In genomic region chr1:32998009-32998555, GRCh38 we compare ENCODE assay signal across 10 cellular contexts. TPM values are rescaled to one million over a fixed set of nuclear protein-coding genes. Genes with fewer than 3 reads are reported as not detected.
DNase-seq lines count a peak whose midpoint lies in the region; ATAC-seq and TF ChIP-seq lines count a peak whose summit lies in the region.
"Had no signal": no experiment of that assay in that cellular context is flagged by ENCODE, and none has a peak within 500 bp of the region (broad histone marks: within the 10 kb centered on the region; RNA-seq: fewer than 3 reads in every experiment).

No MANE protein-coding gene starts in this region.

- H4K8ac ChIP-seq in mesenchymal stem cell (ENCODE audit: low read length): peak overlapping the region; percentile 1

- H3K4me1 ChIP-seq in mesenchymal stem cell (ENCODE audit: control insufficient read depth, insufficient read depth, low read depth, low read length): peaks cover 12% of the 10 kb centered on the region

- no peak overlapping the region for H2BK120ac ChIP-seq in mesenchymal stem cell (ENCODE audit: low read depth, low read length)

- no peaks in the 10 kb centered on the region for H3K9me3 ChIP-seq in mesenchymal stem cell (ENCODE audit: control insufficient read depth, low read length)

- peak overlapping the region; percentile 28 for H4K91ac ChIP-seq in mesenchymal stem cell (ENCODE audit: low read length)

- H3K9ac ChIP-seq in mesenchymal stem cell (ENCODE audit: low read length): no peak overlapping the region

- no peaks in the 10 kb centered on the region for H3K36me3 ChIP-seq in brain microvascular endothelial cell (replicated peaks)
- peaks cover 0 to 3% of the 10 kb centered on the region in 2 experiments for H3K36me3 ChIP-seq in mesenchymal stem cell (ENCODE audit: control insufficient read depth in 1 of 2, insufficient read depth in 2 of 2, low read depth in 1 of 2, low read length in 2 of 2)

- H3K4me3 ChIP-seq in brain microvascular endothelial cell (ENCODE audit: low read depth, low read length) (no peak overlapping the region), mesenchymal stem cell (ENCODE audit: insufficient read depth in 1 of 2, low read depth in 1 of 2, low read length in 2 of 2) (no peak overlapping the region)

- H2AK5ac ChIP-seq in mesenchymal stem cell (ENCODE audit: low read length, severe bottlenecking): no peak overlapping the region

- WGBS in mesenchymal stem cell: 69% methylated on average over 7 of the region's 7 CpGs

- peaks cover 0 to 2% (median 0%) of the 10 kb centered on the region in 7 donors for H3K9me3 Mint-ChIP-seq in CD14-positive monocyte

- H2BK12ac ChIP-seq in mesenchymal stem cell (ENCODE audit: low read length in 2 of 2): peak overlapping the region in 1 of 2 experiments; percentile 8

- H3K27ac ChIP-seq in brain microvascular endothelial cell (peak overlapping the region; percentile 97), mesenchymal stem cell (ENCODE audit: low read length, poor library complexity, severe bottlenecking) (no peak overlapping the region)

- intact Hi-C loops in CD14-positive monocyte (cut with micrococcal nuclease): no loop called here

- no peaks in the 10 kb centered on the region for H3K27me3 ChIP-seq in brain microvascular endothelial cell (replicated peaks)
- H3K27me3 ChIP-seq in mesenchymal stem cell (ENCODE audit: control insufficient read depth in 1 of 2, insufficient read depth in 1 of 2, low read length in 2 of 2): no peaks in the 10 kb centered on the region

- peak overlapping the region; percentile 59 to 76 for H3K4me3 Mint-ChIP-seq in CD14-positive monocyte

- H3K27me3 Mint-ChIP-seq in CD14-positive monocyte (ENCODE audit: low read depth in 3 of 3): peaks cover 0 to 4% (median 2%) of the 10 kb centered on the region in 3 donors

- peaks cover 78% of the 10 kb centered on the region for H3K4me1 Mint-ChIP-seq in CD14-positive monocyte

- H2BK5ac ChIP-seq in mesenchymal stem cell (ENCODE audit: low read depth, low read length, poor library complexity, severe bottlenecking): no peak overlapping the region

- H3K79me1 ChIP-seq in mesenchymal stem cell (replicated peaks; ENCODE audit: low read length, poor library complexity, severe bottlenecking): peaks cover 7% of the 10 kb centered on the region

- DNase-seq in CD14-positive monocyte (ENCODE audit: low spot score): peak; percentile 51
- peak; percentile 71 for DNase-seq in HT1080 (ENCODE audit: low read depth)
- DNase-seq in brain microvascular endothelial cell: no peak
- no peak for DNase-seq in mesenchymal stem cell
- no peak for DNase-seq in 8988T
- no peak for DNase-seq in ecto neural progenitor cell (ENCODE audit: low spot score)
- DNase-seq in DMS79 (lab: John Stamatoyannopoulos, UW): no peak
- DNase-seq: left colon; stimulated activated CD4-positive, alpha-beta T cell treated with anti-CD3 and anti-CD28 coated beads, Interleukin-4, amount 100 ng/mL, for 24 hours had no signal

- no peak overlapping the region for H2AFZ ChIP-seq in mesenchymal stem cell (ENCODE audit: low read depth, low read length)

- H3K4me2 ChIP-seq in mesenchymal stem cell (ENCODE audit: low read length, poor library complexity, severe bottlenecking): no peak overlapping the region

- no peak overlapping the region for H2BK15ac ChIP-seq in mesenchymal stem cell (ENCODE audit: low read depth, poor library complexity, severe bottlenecking)

- H3K18ac ChIP-seq in mesenchymal stem cell (ENCODE audit: low read depth in 1 of 2, low read length in 2 of 2): peak overlapping the region; percentile 28 to 63

- H3K14ac ChIP-seq in mesenchymal stem cell (ENCODE audit: low read length in 2 of 2): no peak overlapping the region

- H3K36me3 Mint-ChIP-seq in CD14-positive monocyte: peaks cover 13 to 18% of the 10 kb centered on the region in 2 donors

- no peak overlapping the region for H3K23ac ChIP-seq in mesenchymal stem cell (ENCODE audit: low read length in 2 of 2)

- in situ Hi-C loops in brain microvascular endothelial cell (cut with HindIII; ENCODE audit: low pct_ligation_motif_present, low sequenced_read_pairs): no loop called here

- H3K4ac ChIP-seq in mesenchymal stem cell (ENCODE audit: low read depth in 1 of 2, low read length in 2 of 2): peak overlapping the region; percentile 1 to 24

- H3K27ac Mint-ChIP-seq in CD14-positive monocyte: peak overlapping the region; percentile 84 to 95 (median 91)

- ATAC-seq in GM18867 (IDR thresholded peaks at IDR 0.05; ENCODE audit: unreplicated experiment): no peak
- ATAC-seq: left colon had no signal

- TF ChIP-seq CTCF in CD14-positive monocyte (IDR thresholded peaks at IDR 0.05) (no peak), brain microvascular endothelial cell (IDR thresholded peaks at IDR 0.05; ENCODE audit: low read depth, low read length, missing control alignments) (no peak)

RNA-seq across cellular contexts. Expression of gene RNF19B, which starts 33.5 kb away (rescaled TPM):
- polyA plus RNA-seq in CD14-positive monocyte: 1 to 10 TPM; 4.1 to 5.8 TPM
- 21.2 and 27.0 TPM in 2 replicates for total RNA-seq in HT1080 (2014; rRNA removed; shearing (Covaris generic))
- polyA plus RNA-seq in HT1080 (2015; cell fraction: cytosol; rRNA removed): 34.2 and 37.3 TPM in 2 replicates
- 17.9 and 22.5 TPM in 2 replicates for polyA plus RNA-seq in HT1080 (2015; cell fraction: nucleus; rRNA removed)
- 6.5 TPM for polyA plus RNA-seq in mesenchymal stem cell (2013, experiment 1 of 2)
- polyA plus RNA-seq in mesenchymal stem cell (2013, experiment 2 of 2): 6.1 TPM

RNA-seq across cellular contexts. Expression of gene AK2, which starts 38.6 kb away (rescaled TPM):
- 100 to 1,000 TPM; 162 to 180 TPM for polyA plus RNA-seq in CD14-positive monocyte
- total RNA-seq in HT1080 (2014; rRNA removed; shearing (Covaris generic)): 168 and 183 TPM in 2 replicates
- polyA plus RNA-seq in HT1080 (2015; cell fraction: cytosol; rRNA removed): 177 and 187 TPM in 2 replicates
- polyA plus RNA-seq in HT1080 (2015; cell fraction: nucleus; rRNA removed): 168 and 191 TPM in 2 replicates
- 81.3 TPM for polyA plus RNA-seq in mesenchymal stem cell (2013, experiment 1 of 2)
- 82.4 TPM for polyA plus RNA-seq in mesenchymal stem cell (2013, experiment 2 of 2)

Comparison
In these comparisons a context has a peak if more than half of its experiments do, and no peak if none do; other contexts are left out.
1. DNase-seq: peak in CD14-positive monocyte (single experiment) and HT1080 (single experiment); none in brain microvascular endothelial cell (single experiment), mesenchymal stem cell (single experiment), 8988T (single experiment), ecto neural progenitor cell (single experiment) and DMS79 (single experiment).